2 cellular contexts compared by ENCODE assay signal in the genomic region with DNA sequence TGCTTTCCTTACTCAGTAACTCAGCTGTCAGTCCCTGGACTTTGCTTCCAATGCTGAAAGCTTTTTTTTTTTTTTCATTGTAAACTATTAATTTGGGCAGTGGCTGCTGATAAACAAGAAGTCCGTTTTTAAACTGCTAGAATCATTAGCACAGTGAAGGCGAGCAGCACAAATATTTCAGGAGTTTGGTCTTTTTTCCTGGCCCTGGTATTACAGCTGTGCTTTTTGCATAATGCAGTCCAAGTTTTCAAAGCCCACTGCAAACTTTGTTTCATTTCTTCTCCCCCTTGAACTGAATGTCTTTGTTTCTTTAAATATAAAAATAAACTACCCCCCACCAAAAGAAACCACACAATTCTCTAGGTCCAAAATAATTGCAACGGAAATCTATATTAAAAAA.
TF ChIP-seq lines count a peak whose summit lies in the region.

No MANE protein-coding gene starts in this region.

TF ChIP-seq in SK-N-SH, 30 proteins besides CTCF, POLR2A, EP300 and RAD21 (continued from another document):
- TF ChIP-seq TCF12 (IDR thresholded peaks at IDR 0.05) (no peak), FOXJ3 (CRISPR knock-in tag; IDR thresholded peaks at IDR 0.05) (no peak), MXI1 (IDR thresholded peaks at IDR 0.05; ENCODE audit: low read depth, low read length) (no peak), EZH2phosphoT487 (IDR thresholded peaks at IDR 0.05; ENCODE audit: borderline replicate concordance, low read depth) (no peak), SMC3 (IDR thresholded peaks at IDR 0.05; ENCODE audit: low read depth, low read length) (no peak), NFIC (IDR thresholded peaks at IDR 0.05; ENCODE audit: borderline replicate concordance) (no peak), TAF1 (IDR thresholded peaks at IDR 0.05; ENCODE audit: borderline replicate concordance, low read depth, low read length) (no peak), PBX3 (IDR thresholded peaks at IDR 0.05) (no peak), FOXM1 (IDR thresholded peaks at IDR 0.05; ENCODE audit: low read depth) (no peak), CHD2 (IDR thresholded peaks at IDR 0.05; ENCODE audit: low read length, partially characterized antibody) (no peak), NRF1 (IDR thresholded peaks at IDR 0.05; ENCODE audit: low read depth, low read length) (no peak), SIN3A (IDR thresholded peaks at IDR 0.05; ENCODE audit: borderline replicate concordance, low read depth, low read length) (no peak), USF1 (IDR thresholded peaks at IDR 0.05; ENCODE audit: borderline replicate concordance, low read depth) (no peak), GATA2 (CRISPR knock-in tag; IDR thresholded peaks at IDR 0.05) (no peak), MAX (IDR thresholded peaks at IDR 0.05; ENCODE audit: low read depth) (no peak), GABPA (IDR thresholded peaks at IDR 0.05; ENCODE audit: low read depth) (no peak), RFX5 (IDR thresholded peaks at IDR 0.05; ENCODE audit: low read length) (no peak), MEF2A (IDR thresholded peaks at IDR 0.05; ENCODE audit: borderline replicate concordance, low read depth) (no peak), RXRA (IDR thresholded peaks at IDR 0.05; ENCODE audit: borderline replicate concordance, low read depth) (no peak)

TF ChIP-seq in SK-N-SH treated with all-trans-retinoic acid at 6 μM for 48 hours, 23 proteins besides CTCF, POLR2A, EP300 and RAD21:
- TF ChIP-seq CREB5 (CRISPR knock-in tag; IDR thresholded peaks at IDR 0.05; ENCODE audit: low read depth) = no peak
- TF ChIP-seq CSDC2 (CRISPR knock-in tag; IDR thresholded peaks at IDR 0.05) = no peak
- no peak for TF ChIP-seq ZC3H10 (CRISPR knock-in tag; IDR thresholded peaks at IDR 0.05)
- TF ChIP-seq ESRRG (CRISPR knock-in tag; IDR thresholded peaks at IDR 0.05) = no peak
- TF ChIP-seq ZFP30 (CRISPR knock-in tag; IDR thresholded peaks at IDR 0.05) = no peak
- TF ChIP-seq TOX (CRISPR knock-in tag; IDR thresholded peaks at IDR 0.05; ENCODE audit: borderline replicate concordance) = no peak
- no peak for TF ChIP-seq CSRNP3 (CRISPR knock-in tag; IDR thresholded peaks at IDR 0.05)
- no peak for TF ChIP-seq GLIS3 (CRISPR knock-in tag; IDR thresholded peaks at IDR 0.05)
- no peak for TF ChIP-seq BACH2 (CRISPR knock-in tag; IDR thresholded peaks at IDR 0.05; ENCODE audit: borderline replicate concordance)
- TF ChIP-seq, protein P1, sequence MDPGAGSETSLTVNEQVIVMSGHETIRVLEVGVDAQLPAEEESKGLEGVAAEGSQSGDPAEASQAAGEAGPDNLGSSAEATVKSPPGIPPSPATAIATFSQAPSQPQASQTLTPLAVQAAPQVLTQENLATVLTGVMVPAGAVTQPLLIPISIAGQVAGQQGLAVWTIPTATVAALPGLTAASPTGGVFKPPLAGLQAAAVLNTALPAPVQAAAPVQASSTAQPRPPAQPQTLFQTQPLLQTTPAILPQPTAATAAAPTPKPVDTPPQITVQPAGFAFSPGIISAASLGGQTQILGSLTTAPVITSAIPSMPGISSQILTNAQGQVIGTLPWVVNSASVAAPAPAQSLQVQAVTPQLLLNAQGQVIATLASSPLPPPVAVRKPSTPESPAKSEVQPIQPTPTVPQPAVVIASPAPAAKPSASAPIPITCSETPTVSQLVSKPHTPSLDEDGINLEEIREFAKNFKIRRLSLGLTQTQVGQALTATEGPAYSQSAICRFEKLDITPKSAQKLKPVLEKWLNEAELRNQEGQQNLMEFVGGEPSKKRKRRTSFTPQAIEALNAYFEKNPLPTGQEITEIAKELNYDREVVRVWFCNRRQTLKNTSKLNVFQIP (CRISPR knock-in tag; IDR thresholded peaks at IDR 0.05; ENCODE audit: borderline replicate concordance, low read depth) = no peak
